Comparison of ENCODE assay signal across 2 cellular contexts in genomic region chr17:1951920-1952319, GRCh38.
TF ChIP-seq lines count a peak whose summit lies in the region.

No MANE protein-coding gene starts in this region.

TF ChIP-seq in HepG2, 621 proteins besides CTCF, POLR2A, EP300 and RAD21:
- TF ChIP-seq MNT (IDR thresholded peaks at IDR 0.05) (peak; percentile 97), MATR3 (CRISPR knock-in tag; IDR thresholded peaks at IDR 0.05) (no peak), NFYC (CRISPR knock-in tag; IDR thresholded peaks at IDR 0.05) (peak; percentile 39; the same call in 1 of the 2 replicates), MTA1 (CRISPR knock-in tag; IDR thresholded peaks at IDR 0.05; ENCODE audit: borderline replicate concordance) (no peak), TBP (CRISPR knock-in tag; IDR thresholded peaks at IDR 0.05) (no peak), IRX3 (CRISPR knock-in tag; IDR thresholded peaks at IDR 0.05; ENCODE audit: borderline replicate concordance, low read depth) (no peak), NPAS2 (CRISPR knock-in tag; IDR thresholded peaks at IDR 0.05; ENCODE audit: borderline replicate concordance) (no peak), ZSCAN12 (CRISPR knock-in tag; IDR thresholded peaks at IDR 0.05) (no peak), CSRNP1 (CRISPR knock-in tag; IDR thresholded peaks at IDR 0.05) (no peak), THAP9 (CRISPR knock-in tag; IDR thresholded peaks at IDR 0.05; ENCODE audit: borderline replicate concordance) (no peak)

TF ChIP-seq in H1, 55 proteins besides CTCF, POLR2A, EP300 and RAD21 (continued from another document):
- TF ChIP-seq USF2 (IDR thresholded peaks at IDR 0.05; ENCODE audit: low read length) (peak; percentile 46; the same call in 1 of the 2 replicates), MAX (IDR thresholded peaks at IDR 0.05) (peak; percentile 67), CHD7 (IDR thresholded peaks at IDR 0.05; ENCODE audit: insufficient replicate concordance, low read length) (no peak), E2F6 (IDR thresholded peaks at IDR 0.05) (peak; percentile 50; the same call in 1 of the 2 replicates)
